In genomic region chr13:40210865-40211585, GRCh38 we compare ENCODE assay signal across 17 cellular contexts.
"Had no signal": no experiment of that assay in that cellular context is flagged by ENCODE, and none has a peak within 500 bp of the region (broad histone marks: within the 10 kb centered on the region; RNA-seq: fewer than 3 reads in every experiment).

No MANE protein-coding gene starts in this region.

- H3K4me3 Mint-ChIP-seq: natural killer cell, neural crest cell, type B pancreatic cell had no signal

- H3K27me3 ChIP-seq: dorsolateral prefrontal cortex, heart left ventricle, ovary, right atrium auricular region, suprapubic skin, thyroid gland had no signal

- H3K27ac ChIP-seq: coronary artery, heart left ventricle, ovary, right atrium auricular region, suprapubic skin, thyroid gland had no signal

- H3K27ac Mint-ChIP-seq: natural killer cell, type B pancreatic cell had no signal

- DNase-seq: dorsolateral prefrontal cortex; effector CD8-positive, alpha-beta T cell; heart left ventricle; hippocampal formation; kidney glomerular epithelial cell; natural killer cell; ovary; stimulated activated CD4-positive, alpha-beta T cell treated with anti-CD3 and anti-CD28 coated beads, Interleukin-2, amount 100 ng/mL, for 48 hours; stimulated activated naive CD8-positive, alpha-beta T cell treated with anti-CD3 and anti-CD28 coated beads, Interleukin-15, Interleukin-2, amounts not matched to agents 100 U/mL and 50 U/mL, for 24 hours; thyroid gland had no signal

- H3K4me3 ChIP-seq: coronary artery, dorsolateral prefrontal cortex, heart left ventricle, ovary, right atrium auricular region, smooth muscle cell, suprapubic skin, thyroid gland had no signal

- H3K4me2 ChIP-seq: smooth muscle cell had no signal

- H3K36me3 ChIP-seq: heart left ventricle, ovary, right atrium auricular region, suprapubic skin, thyroid gland had no signal

- H3K36me3 Mint-ChIP-seq: natural killer cell, type B pancreatic cell had no signal

- H3K9me3 ChIP-seq: heart left ventricle, ovary, right atrium auricular region, suprapubic skin, thyroid gland had no signal

- H3K4me1 ChIP-seq: right atrium auricular region, thyroid gland had no signal

- ATAC-seq: esophagus mucosa; heart left ventricle; natural killer cell; stimulated activated naive CD8-positive, alpha-beta T cell treated with anti-CD3 and anti-CD28 coated beads, Interleukin-15, Interleukin-2, amounts not matched to agents 100 U/mL and 50 U/mL, for 24 hours had no signal

- H3K9me3 Mint-ChIP-seq: natural killer cell had no signal
